ENCODE assay signal across 10 cellular contexts in genomic region chr2:40213071-40213470, GRCh38.
DNase-seq lines count a peak whose midpoint lies in the region; ATAC-seq, FAIRE-seq and TF ChIP-seq lines count a peak whose summit lies in the region.
"Had no signal": no experiment of that assay in that cellular context is flagged by ENCODE, and none has a peak within 500 bp of the region (broad histone marks: within the 10 kb centered on the region; RNA-seq: fewer than 3 reads in every experiment).

No MANE protein-coding gene starts in this region.

- FAIRE-seq in RCC 7860 (lab: Jason Lieb, UNC): no peak

- H3K4me3 Mint-ChIP-seq in CD8-positive, alpha-beta T cell: no peak overlapping the region
- H3K4me3 Mint-ChIP-seq: activated B cell treated with CpG ODN at 0.5 μM for 24 hours had no signal

- no peaks in the 10 kb centered on the region for H3K9me3 ChIP-seq in smooth muscle cell (replicated peaks; ENCODE audit: low read depth)
- H3K9me3 ChIP-seq in CD8-positive, alpha-beta T cell (ENCODE audit: low read length): no peaks in the 10 kb centered on the region

- H3K27me3 Mint-ChIP-seq in CD8-positive, alpha-beta T cell (ENCODE audit: low read depth): no peaks in the 10 kb centered on the region
- H3K27me3 Mint-ChIP-seq: activated B cell treated with CpG ODN at 0.5 μM for 24 hours had no signal

- no peak overlapping the region for H3K9ac ChIP-seq in smooth muscle cell (ENCODE audit: low read depth)

- intact Hi-C loops in CD8-positive, alpha-beta T cell (cut with DNase I, micrococcal nuclease): no loop called here

- H3K4me1 ChIP-seq in smooth muscle cell (ENCODE audit: low read depth): no peaks in the 10 kb centered on the region
- no peaks in the 10 kb centered on the region for H3K4me1 ChIP-seq in CD8-positive, alpha-beta T cell (ENCODE audit: insufficient read depth, low read length)

- H4K20me1 ChIP-seq in smooth muscle cell (ENCODE audit: low read depth): no peaks in the 10 kb centered on the region

- H3K27me3 ChIP-seq in H7 (ENCODE audit: control insufficient read depth, insufficient read depth, low read length): no peaks in the 10 kb centered on the region
- H3K27me3 ChIP-seq in smooth muscle cell (ENCODE audit: low read depth): no peaks in the 10 kb centered on the region
- no peaks in the 10 kb centered on the region for H3K27me3 ChIP-seq in CD8-positive, alpha-beta T cell (ENCODE audit: insufficient read depth, low read length)

- no peak overlapping the region for H3K4me2 ChIP-seq in smooth muscle cell

- no peaks in the 10 kb centered on the region for H3K36me3 Mint-ChIP-seq in CD8-positive, alpha-beta T cell

- POLR2A ChIA-PET in CD8-positive, alpha-beta T cell (lab: Charles Lee): no interaction called here

- no peak overlapping the region for H3K27ac ChIP-seq in smooth muscle cell (ENCODE audit: low read depth)
- H3K27ac ChIP-seq in CD8-positive, alpha-beta T cell (ENCODE audit: low read depth, low read length): no peak overlapping the region

- 58% methylated on average over 1 of the region's 1 CpG for WGBS in smooth muscle cell (ENCODE audit: low lambda C conversion rate)

- H3K36me3 ChIP-seq in H7 (replicated peaks; ENCODE audit: control insufficient read depth, insufficient read depth, low read length): no peaks in the 10 kb centered on the region
- H3K36me3 ChIP-seq in smooth muscle cell (ENCODE audit: low read depth): no peaks in the 10 kb centered on the region
- no peaks in the 10 kb centered on the region for H3K36me3 ChIP-seq in CD8-positive, alpha-beta T cell (ENCODE audit: insufficient read depth, low read length)

- CTCF ChIA-PET in CD8-positive, alpha-beta T cell (lab: Charles Lee): no interaction called here

- no peaks in the 10 kb centered on the region for H3K9me3 Mint-ChIP-seq in CD8-positive, alpha-beta T cell

- TF ChIP-seq CTCF in foreskin fibroblast (IDR thresholded peaks at IDR 0.05; ENCODE audit: low read depth, low read length): peak; percentile 49
- peak; percentile 29 for TF ChIP-seq CTCF in smooth muscle cell (IDR thresholded peaks at IDR 0.05; ENCODE audit: borderline replicate concordance, insufficient read depth, poor library complexity, severe bottlenecking)
- TF ChIP-seq CTCF in CD8-positive, alpha-beta T cell (IDR thresholded peaks at IDR 0.05): no peak

- H3K79me2 ChIP-seq in smooth muscle cell (ENCODE audit: low read depth): no peaks in the 10 kb centered on the region

- H3K4me1 Mint-ChIP-seq in CD8-positive, alpha-beta T cell (ENCODE audit: low read depth): no peaks in the 10 kb centered on the region

- no peak overlapping the region for H2AFZ ChIP-seq in smooth muscle cell (ENCODE audit: low read depth)

- DNase-seq in H7 (peak; percentile 7), RCC 7860 (ENCODE audit: low spot score) (peak; percentile 27), foreskin fibroblast (peak; percentile 53 to 71), smooth muscle cell (lab: John Stamatoyannopoulos, UW; ENCODE audit: unreplicated experiment) (no peak), nucleus accumbens (lab: John Stamatoyannopoulos, UW) (no peak), amygdala (lab: John Stamatoyannopoulos, UW) (no peak)
- no peak for DNase-seq in CD8-positive, alpha-beta T cell
- DNase-seq: activated B cell treated with CpG ODN at 0.5 μM for 24 hours had no signal

- H3F3A ChIP-seq in smooth muscle cell (ENCODE audit: low read depth): no peaks in the 10 kb centered on the region

- H3K4me3 ChIP-seq in H7 (ENCODE audit: insufficient read depth, low read depth, low read length) (no peak overlapping the region), foreskin fibroblast (ENCODE audit: low read depth in 1 of 2, low read length in 2 of 2) (no peak overlapping the region), smooth muscle cell (no peak overlapping the region)
- no peak overlapping the region for H3K4me3 ChIP-seq in CD8-positive, alpha-beta T cell (ENCODE audit: low read depth, low read length)

- H3K27ac Mint-ChIP-seq in CD8-positive, alpha-beta T cell: no peak overlapping the region
- H3K27ac Mint-ChIP-seq: activated B cell treated with CpG ODN at 0.5 μM for 24 hours had no signal

- no peak for ATAC-seq in HG02798 (IDR thresholded peaks at IDR 0.05; ENCODE audit: poor library complexity, unreplicated experiment)
- ATAC-seq in CD8-positive, alpha-beta T cell: no peak
- ATAC-seq: esophagus mucosa had no signal

Comparison
In these comparisons a context has a peak if more than half of its experiments do, and no peak if none do; other contexts are left out.
1. DNase-seq: peak in H7 (single experiment), RCC 7860 (single experiment) and foreskin fibroblast (2 of 2); none in smooth muscle cell (single experiment), nucleus accumbens (0 of 56), amygdala (0 of 56) and CD8-positive, alpha-beta T cell (0 of 7).